ENCODE assay signal across 8 cellular contexts in the genomic region with DNA sequence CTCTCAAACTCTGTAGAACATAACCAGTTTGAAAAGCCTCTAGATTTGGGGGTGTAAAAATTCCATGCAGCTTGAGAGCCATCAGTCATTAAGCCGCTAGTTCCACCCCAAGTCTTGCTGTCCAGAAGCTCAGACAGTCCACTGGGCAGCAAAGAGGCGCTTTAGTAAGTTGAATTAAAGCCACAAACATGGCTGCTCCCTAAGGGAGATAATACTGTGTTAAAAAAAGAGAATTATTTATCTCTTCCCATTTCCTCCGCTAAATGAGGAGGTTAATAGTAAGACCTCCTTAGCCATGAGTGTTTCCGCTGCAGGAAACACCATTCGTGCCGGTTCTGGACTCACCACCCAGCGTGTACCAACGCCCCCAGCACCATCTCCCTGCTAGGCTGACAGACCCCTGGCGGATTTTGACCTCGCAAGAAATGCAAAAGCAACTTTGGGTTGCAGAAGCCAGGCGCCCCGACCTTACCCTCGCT. TPM values are rescaled to one million over a fixed set of nuclear protein-coding genes. Genes with fewer than 3 reads are reported as not detected.
DNase-seq lines count a peak whose midpoint lies in the region; ATAC-seq and TF ChIP-seq lines count a peak whose summit lies in the region.

No MANE protein-coding gene starts in this region.

- peak; percentile 63 for DNase-seq in activated CD8-positive, alpha-beta memory T cell treated with anti-CD3 and anti-CD28 coated beads, Interleukin-2, amount 10 ng/mL, durations not matched to agents 7 days and 5 days
- no peak for DNase-seq in activated CD8-positive, alpha-beta memory T cell treated with anti-CD3 and anti-CD28 coated beads for 24 hours
- DNase-seq in HAP-1 (ENCODE audit: low spot score in 2 of 2) (no peak), M059J (ENCODE audit: low read depth) (peak; percentile 42), astrocyte of the spinal cord (ENCODE audit: low read depth, low spot score) (peak; percentile 54), immature natural killer cell (no peak), iPS-NIHi7 (ENCODE audit: extremely low spot score) (no peak)
- DNase-seq in stimulated activated CD8-positive, alpha-beta memory T cell treated with anti-CD3 and anti-CD28 coated beads, Interleukin-12 subunit alpha, Interleukin-12 subunit beta, amount 100 ng/mL, for 1 hour (ENCODE audit: low read depth): peak; percentile 6

- no peaks in the 10 kb centered on the region for H3K9me3 Mint-ChIP-seq in activated CD8-positive, alpha-beta memory T cell treated with anti-CD3 and anti-CD28 coated beads, Interleukin-2, amount 10 ng/mL, durations not matched to agents 7 days and 5 days (ENCODE audit: low read depth)
- H3K9me3 Mint-ChIP-seq in immature natural killer cell: no peaks in the 10 kb centered on the region

- peak overlapping the region; percentile 91 for H3K4me3 Mint-ChIP-seq in activated CD8-positive, alpha-beta memory T cell treated with anti-CD3 and anti-CD28 coated beads, Interleukin-2, amount 10 ng/mL, durations not matched to agents 7 days and 5 days
- peak overlapping the region; percentile 91 to 97 (median 94) for H3K4me3 Mint-ChIP-seq in immature natural killer cell

- H3K27me3 ChIP-seq in HAP-1 (ENCODE audit: low read depth): no peaks in the 10 kb centered on the region

- peak; percentile 16 for ATAC-seq in activated CD8-positive, alpha-beta memory T cell treated with anti-CD3 and anti-CD28 coated beads, Interleukin-2, amount 10 ng/mL, durations not matched to agents 7 days and 5 days

- H3K4me1 Mint-ChIP-seq in activated CD8-positive, alpha-beta memory T cell treated with anti-CD3 and anti-CD28 coated beads, Interleukin-2, amount 10 ng/mL, durations not matched to agents 7 days and 5 days: peaks cover 61% of the 10 kb centered on the region
- peaks cover 43 to 66% of the 10 kb centered on the region in 2 donors for H3K4me1 Mint-ChIP-seq in immature natural killer cell

- H3K36me3 Mint-ChIP-seq in activated CD8-positive, alpha-beta memory T cell treated with anti-CD3 and anti-CD28 coated beads, Interleukin-2, amount 10 ng/mL, durations not matched to agents 7 days and 5 days: peaks cover 16% of the 10 kb centered on the region
- H3K36me3 Mint-ChIP-seq in immature natural killer cell: peaks cover 0 to 8% (median 0%) of the 10 kb centered on the region in 3 donors

- H3K27ac Mint-ChIP-seq in activated CD8-positive, alpha-beta memory T cell treated with anti-CD3 and anti-CD28 coated beads, Interleukin-2, amount 10 ng/mL, durations not matched to agents 7 days and 5 days: peak overlapping the region; percentile 94
- H3K27ac Mint-ChIP-seq in immature natural killer cell: peak overlapping the region; percentile 92 to 98 (median 96)

- H3K9me3 ChIP-seq in HAP-1: no peaks in the 10 kb centered on the region

- no peaks in the 10 kb centered on the region for H3K27me3 Mint-ChIP-seq in activated CD8-positive, alpha-beta memory T cell treated with anti-CD3 and anti-CD28 coated beads, Interleukin-2, amount 10 ng/mL, durations not matched to agents 7 days and 5 days
- H3K27me3 Mint-ChIP-seq in immature natural killer cell (ENCODE audit: low read depth in 3 of 3): peaks cover 1 to 5% (median 2%) of the 10 kb centered on the region in 3 donors

- in situ Hi-C loops in HAP-1 (cut with MboI; ENCODE audit: low sequenced_read_pairs): no loop called here
- in situ Hi-C loops in astrocyte of the spinal cord (cut with HindIII; ENCODE audit: low sequenced_read_pairs): no loop called here

- no peak for TF ChIP-seq CTCF in astrocyte of the spinal cord (IDR thresholded peaks at IDR 0.05; ENCODE audit: low read depth, low read length)

- no peaks in the 10 kb centered on the region for H3K36me3 ChIP-seq in HAP-1 (replicated peaks)

- CTCF ChIA-PET in activated CD8-positive, alpha-beta memory T cell treated with anti-CD3 and anti-CD28 coated beads, Interleukin-2, amount 10 ng/mL, durations not matched to agents 7 days and 5 days (lab: Charles Lee): interaction anchor here (0.7 to 5.7 kb wide), 29 partner anchors 8 to 552 kb away, joined by 3 to 77 read pairs (median 4); a partner anchor contains a TSS

- peaks cover 37% of the 10 kb centered on the region for H3K4me1 ChIP-seq in HAP-1

- H3K4me3 ChIP-seq in HAP-1 (peak overlapping the region; percentile 59), astrocyte of the spinal cord (ENCODE audit: low read depth, low read length) (peak overlapping the region; percentile 73)

RNA-seq across cellular contexts. Expression of a gene that starts 0.5 kb away (rescaled TPM):
- total RNA-seq in activated CD8-positive, alpha-beta memory T cell treated with anti-CD3 and anti-CD28 coated beads, Interleukin-2, amount 10 ng/mL, durations not matched to agents 7 days and 5 days: 10 to 100 TPM; 41.4 to 45.1 TPM
- 76.7 and 93.5 TPM in 2 replicates for total RNA-seq in M059J (2014; rRNA removed; shearing (Covaris generic))
- polyA plus RNA-seq in immature natural killer cell: 100 to 1,000 TPM in 1 of 3 donors, 10 to 100 TPM in 2; 76.1 to 109 (median 78.1) TPM

RNA-seq across cellular contexts. Expression of a gene that starts 8.7 kb away (rescaled TPM):
- total RNA-seq in activated CD8-positive, alpha-beta memory T cell treated with anti-CD3 and anti-CD28 coated beads, Interleukin-2, amount 10 ng/mL, durations not matched to agents 7 days and 5 days: 10 to 100 TPM; 40.0 to 40.6 TPM
- total RNA-seq in M059J (2014; rRNA removed; shearing (Covaris generic)): 75.7 and 77.8 TPM in 2 replicates
- polyA plus RNA-seq in immature natural killer cell: 10 to 100 TPM; 12.5 to 20.2 (median 18.8) TPM

Comparison
In these comparisons a context has a peak if more than half of its experiments do, and no peak if none do; other contexts are left out.
1. DNase-seq: peak in activated CD8-positive, alpha-beta memory T cell treated with anti-CD3 and anti-CD28 coated beads, Interleukin-2, amount 10 ng/mL, durations not matched to agents 7 days and 5 days (single experiment), M059J (single experiment), astrocyte of the spinal cord (single experiment) and stimulated activated CD8-positive, alpha-beta memory T cell treated with anti-CD3 and anti-CD28 coated beads, Interleukin-12 subunit alpha, Interleukin-12 subunit beta, amount 100 ng/mL, for 1 hour (single experiment); none in activated CD8-positive, alpha-beta memory T cell treated with anti-CD3 and anti-CD28 coated beads for 24 hours (single experiment), HAP-1 (0 of 2), immature natural killer cell (0 of 3) and iPS-NIHi7 (single experiment).